ENCODE assay signal across 19 cellular contexts in genomic region chr20:14727485-14728170, GRCh38.
DNase-seq lines count a peak whose midpoint lies in the region; ATAC-seq, FAIRE-seq and TF ChIP-seq lines count a peak whose summit lies in the region.
"Had no signal": no experiment of that assay in that cellular context is flagged by ENCODE, and none has a peak within 500 bp of the region (broad histone marks: within the 10 kb centered on the region; RNA-seq: fewer than 3 reads in every experiment).

No MANE protein-coding gene starts in this region.

- H3K4me3 ChIP-seq in HepG2 (replicated peaks in 1 of 3; ENCODE audit: insufficient read depth in 1 of 3, low read depth in 2 of 3, low read length in 3 of 3) (no peak overlapping the region), right lobe of liver (no peak overlapping the region), tibial nerve (no peak overlapping the region)

- H3K27ac ChIP-seq in HepG2 (ENCODE audit: extremely low read length, insufficient read depth, low read length) (no peak overlapping the region), right lobe of liver (no peak overlapping the region), tibial nerve (no peak overlapping the region)
- H3K27ac ChIP-seq: 22Rv1, C4-2B had no signal

- in situ Hi-C loops in HepG2 (cut with HindIII; ENCODE audit: extremely low pct_ligation_motif_present, low pct_unique_long_range_greater_than_20kb) = no loop called here

- no peak overlapping the region for H3K4me2 ChIP-seq in HepG2 (ENCODE audit: low read depth, low read length)

- intact Hi-C loops in HepG2 (cut with micrococcal nuclease; ENCODE audit: unreplicated experiment) (no loop called here), right lobe of liver (cut with DNase I) (no loop called here)

- no TSS peak for BruUV-seq in HepG2 (replicated peaks; lab: Mats Ljungman, UMichigan)

- ATAC-seq in HepG2 = no peak
- ATAC-seq in right lobe of liver = no peak
- ATAC-seq in GM21423 (IDR thresholded peaks at IDR 0.05; ENCODE audit: unreplicated experiment) = no peak
- no peak for ATAC-seq in HG03039 (IDR thresholded peaks at IDR 0.05; ENCODE audit: unreplicated experiment)
- ATAC-seq: HCT116 had no signal

- H3K9ac ChIP-seq in HepG2 (ENCODE audit: insufficient read depth, low read depth, low read length) = no peak overlapping the region

- TF ChIP-seq CTCF in HepG2 (CRISPR knock-in tag; IDR thresholded peaks at IDR 0.05) = no peak
- no peak for TF ChIP-seq CTCF in right lobe of liver (IDR thresholded peaks at IDR 0.05)
- TF ChIP-seq CTCF in tibial nerve (IDR thresholded peaks at IDR 0.05) = no peak

- TF ChIP-seq POLR2A in HepG2 (IDR thresholded peaks at IDR 0.05; ENCODE audit: insufficient read depth in 1 of 2, low read depth in 2 of 2, low read length in 2 of 2) = no peak
- TF ChIP-seq POLR2A in right lobe of liver (IDR thresholded peaks at IDR 0.05) = no peak
- TF ChIP-seq POLR2A in tibial nerve (IDR thresholded peaks at IDR 0.05) = no peak

- no peak for FAIRE-seq in HepG2 (lab: Jason Lieb, UNC)
- FAIRE-seq: D721Med had no signal

- 33% methylated on average over 2 of the region's 2 CpGs for WGBS in HepG2 (ENCODE audit: low lambda C conversion rate)
- WGBS in right lobe of liver (ENCODE audit: insufficient coverage, low coverage, low lambda C conversion rate, missing lambda C conversion rate) = 93% methylated on average over 2 of the region's 2 CpGs
- 91 to 96% methylated on average over 2 of the region's 2 CpGs for WGBS in tibial nerve, 2 donors

- TF ChIP-seq EP300 in HepG2 (IDR thresholded peaks at IDR 0.05; ENCODE audit: low read depth in 2 of 2, low read length in 2 of 2) (no peak), HepG2 (CRISPR knock-in tag; IDR thresholded peaks at IDR 0.05; ENCODE audit: borderline replicate concordance) (no peak), tibial nerve (IDR thresholded peaks at IDR 0.05) (no peak)

- H3K9me3 ChIP-seq in HepG2 (ENCODE audit: low read length) (no peaks in the 10 kb centered on the region), right lobe of liver (no peaks in the 10 kb centered on the region), tibial nerve (no peaks in the 10 kb centered on the region)
- H3K9me3 ChIP-seq: Caco-2 had no signal

- TF ChIP-seq RAD21 in HepG2 (CRISPR knock-in tag; IDR thresholded peaks at IDR 0.05) = no peak

- H2AFZ ChIP-seq in HepG2 (ENCODE audit: low read length) = no peak overlapping the region

- no peaks in the 10 kb centered on the region for H4K20me1 ChIP-seq in HepG2 (ENCODE audit: insufficient read depth, low read length)

- no peak for DNase-seq in HepG2 (ENCODE audit: low spot score)
- no peak for DNase-seq in right lobe of liver
- DNase-seq in fibroblast of gingiva (ENCODE audit: low read depth) = peak; percentile 24
- peak; percentile 10 for DNase-seq in fibroblast of the conjunctiva (ENCODE audit: low read depth)
- DNase-seq in HuH-7 (ENCODE audit: low spot score) = no peak
- no peak for DNase-seq in tibial nerve (ENCODE audit: low spot score in 2 of 2)
- DNase-seq: Caco-2; CD4-positive, alpha-beta T cell; DMS79; GDM1; GOT3; H7; HFFc6 had no signal

- no peaks in the 10 kb centered on the region for H3K79me2 ChIP-seq in HepG2 (ENCODE audit: insufficient read depth, low read length)

- POLR2A ChIA-PET in HepG2 (lab: Yijun Ruan, JAX) = no interaction called here

- H3K4me1 ChIP-seq in HepG2 (ENCODE audit: insufficient read depth, low read length) (peaks cover 4% of the 10 kb centered on the region; the same call in 1 of the 2 replicates), right lobe of liver (peaks cover 0 to 3% (median 0%) of the 10 kb centered on the region in 4 donors), tibial nerve (no peaks in the 10 kb centered on the region)

- no peaks in the 10 kb centered on the region for H3K27me3 ChIP-seq in HepG2 (ENCODE audit: control insufficient read depth in 1 of 2, insufficient read depth in 2 of 2, low read length in 2 of 2)
- H3K27me3 ChIP-seq in right lobe of liver = no peaks in the 10 kb centered on the region
- no peaks in the 10 kb centered on the region for H3K27me3 ChIP-seq in tibial nerve

- H3K36me3 ChIP-seq in HepG2 (replicated peaks in 1 of 2; ENCODE audit: control insufficient read depth in 1 of 2, insufficient read depth in 2 of 2, low read length in 2 of 2) (no peaks in the 10 kb centered on the region), right lobe of liver (no peaks in the 10 kb centered on the region), tibial nerve (no peaks in the 10 kb centered on the region)

- CTCF ChIA-PET in HepG2 (lab: Yijun Ruan, JAX; ENCODE audit: low intra/inter-chr PET ratio, low total read pairs) = no interaction called here

TF ChIP-seq in HepG2, 621 proteins besides CTCF, POLR2A, EP300 and RAD21:
- TF ChIP-seq CREB1 (IDR thresholded peaks at IDR 0.05) = peak; percentile 54; the same call in 1 of the 2 replicates
- no peak for TF ChIP-seq CREB1 (CRISPR knock-in tag; IDR thresholded peaks at IDR 0.05)
- no peak for TF ChIP-seq KLF13 (CRISPR knock-in tag; IDR thresholded peaks at IDR 0.05)
- TF ChIP-seq ATF7 (IDR thresholded peaks at IDR 0.05) = peak; percentile 86
- TF ChIP-seq ATF7 (CRISPR knock-in tag; IDR thresholded peaks at IDR 0.05) = no peak
TF ChIP-seq in HepG2: peak in this region for 2.

Comparison
In these comparisons a context has a peak if more than half of its experiments do, and no peak if none do; other contexts are left out.
1. DNase-seq: peak in fibroblast of gingiva (single experiment) and fibroblast of the conjunctiva (single experiment); none in HepG2 (single experiment), right lobe of liver (0 of 3), HuH-7 (single experiment) and tibial nerve (0 of 2).